13 cellular contexts compared by ENCODE assay signal in the genomic region with DNA sequence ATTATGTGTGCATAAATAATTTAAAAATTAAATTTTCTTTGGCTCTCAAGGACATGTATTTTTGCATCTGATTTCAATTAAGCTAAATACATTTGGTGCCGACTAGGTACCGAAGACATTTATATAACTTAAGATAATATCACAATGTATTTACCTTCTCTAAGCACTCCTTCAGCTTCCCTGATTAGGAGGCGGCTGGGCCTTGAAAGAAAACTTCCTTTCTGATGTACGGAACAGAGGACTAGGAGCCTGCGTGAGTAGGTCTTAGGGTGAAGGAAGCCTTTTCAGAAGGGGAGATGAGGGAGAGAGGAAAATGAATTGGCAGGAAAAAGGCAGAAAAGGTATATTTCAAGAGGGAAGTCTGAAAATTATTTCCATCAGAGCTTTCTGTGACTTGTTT. TPM values are rescaled to one million over a fixed set of nuclear protein-coding genes. Genes with fewer than 3 reads are reported as not detected.
A peak's percentile ranks its signal among the peaks of the same experiment; 100 is the strongest.
DNase-seq lines count a peak whose midpoint lies in the region; ATAC-seq and TF ChIP-seq lines count a peak whose summit lies in the region.
"Had no signal": no experiment of that assay in that cellular context is flagged by ENCODE, and none has a peak within 500 bp of the region (broad histone marks: within the 10 kb centered on the region; RNA-seq: fewer than 3 reads in every experiment).

No MANE protein-coding gene starts in this region.

- H3F3A ChIP-seq in OCI-LY1 (ENCODE audit: insufficient read depth, low read length), result peaks cover 3% of the 10 kb centered on the region; the same call in 1 of the 2 replicates

- no peak overlapping the region for H3K27ac Mint-ChIP-seq in MCF 10A (ENCODE audit: low read depth, unreplicated experiment)
- no peak overlapping the region for H3K27ac Mint-ChIP-seq in osteocyte (ENCODE audit: unreplicated experiment)
- H3K27ac Mint-ChIP-seq: activated naive CD4-positive, alpha-beta T cell treated with anti-CD3 and anti-CD28 coated beads, Interleukin-2, amount 50 U/mL, for 72 hours had no signal

- H4K20me1 ChIP-seq in OCI-LY1 (ENCODE audit: insufficient read depth, low read length), result no peaks in the 10 kb centered on the region
- H4K20me1 ChIP-seq: BLaER1 treated with 17β-estradiol and CSF1 and Interleukin-3, amounts not matched to agents 10 nM and 100 nM had no signal

- 0 out of 2 replicates have a peak overlapping the region, but pooled peaks have one; percentile 88 for H2AFZ ChIP-seq in OCI-LY1 (ENCODE audit: low read length)

- DNase-seq in breast epithelium (ENCODE audit: low spot score in 2 of 2) (no peak), MCF 10A (ENCODE audit: unreplicated experiment) (no peak), esophagus muscularis mucosa (ENCODE audit: extremely low spot score) (no peak), stomach (peak; percentile 47), activated gamma-delta T cell treated with Interleukin-2 at 50 U/mL for 16 hours (no peak), osteocyte (ENCODE audit: extremely low spot score, unreplicated experiment) (no peak)
- DNase-seq: NCI-H187 treated with DMSO at 0.1 percent for 48 hours had no signal

- TF ChIP-seq EP300 in esophagus muscularis mucosa (IDR thresholded peaks at IDR 0.05), result no peak
- TF ChIP-seq EP300 in stomach (IDR thresholded peaks at IDR 0.05), result no peak

- H3K4me3 ChIP-seq in breast epithelium, result no peak overlapping the region
- H3K4me3 ChIP-seq in OCI-LY1 (ENCODE audit: low read depth, low read length, poor library complexity, severe bottlenecking), result no peak overlapping the region
- no peak overlapping the region for H3K4me3 ChIP-seq in esophagus muscularis mucosa
- no peak overlapping the region for H3K4me3 ChIP-seq in stomach
- H3K4me3 ChIP-seq: A549; BLaER1 treated with 17β-estradiol and CSF1 and Interleukin-3, amounts not matched to agents 10 nM and 100 nM had no signal

- H3K9ac ChIP-seq in OCI-LY1 (ENCODE audit: low read length), result peak overlapping the region; percentile 65

- no peaks in the 10 kb centered on the region for H3K36me3 ChIP-seq in breast epithelium
- H3K36me3 ChIP-seq in OCI-LY1 (ENCODE audit: insufficient read depth, low read length), result no peaks in the 10 kb centered on the region
- no peaks in the 10 kb centered on the region for H3K36me3 ChIP-seq in esophagus muscularis mucosa
- H3K36me3 ChIP-seq in stomach, result no peaks in the 10 kb centered on the region
- H3K36me3 ChIP-seq: BLaER1 treated with 17β-estradiol and CSF1 and Interleukin-3, amounts not matched to agents 10 nM and 100 nM had no signal

- H3K9me3 Mint-ChIP-seq in MCF 10A (ENCODE audit: unreplicated experiment) (no peaks in the 10 kb centered on the region), osteocyte (ENCODE audit: unreplicated experiment) (no peaks in the 10 kb centered on the region)
- H3K9me3 Mint-ChIP-seq: activated naive CD4-positive, alpha-beta T cell treated with anti-CD3 and anti-CD28 coated beads, Interleukin-2, amount 50 U/mL, for 72 hours; neural crest cell had no signal

- no peaks in the 10 kb centered on the region for H3K9me3 ChIP-seq in breast epithelium
- no peaks in the 10 kb centered on the region for H3K9me3 ChIP-seq in OCI-LY1 (ENCODE audit: low read length)
- H3K9me3 ChIP-seq in esophagus muscularis mucosa, result no peaks in the 10 kb centered on the region
- H3K9me3 ChIP-seq in stomach, result no peaks in the 10 kb centered on the region
- H3K9me3 ChIP-seq: A549; BLaER1 treated with 17β-estradiol and CSF1 and Interleukin-3, amounts not matched to agents 10 nM and 100 nM had no signal

- POLR2A ChIA-PET in MCF 10A (lab: Yijun Ruan, JAX), result interaction anchor here (0.6 to 2.9 kb wide), 11 partner anchors 10 to 212 kb away, joined by 3 to 34 read pairs (median 4); partner anchors contain the start of genes BCL9L, DDX6 and PHLDB1

- 79% methylated on average over 5 of the region's 5 CpGs for WGBS in esophagus muscularis mucosa
- WGBS in stomach, 5 donors, result 31 to 60% (median 40%) methylated on average over 5 of the region's 5 CpGs

- intact Hi-C loops in breast epithelium (cut with DNase I; ENCODE audit: low total_unique reads), result no loop called here
- intact Hi-C loops in MCF 10A (cut with micrococcal nuclease), result no loop called here
- intact Hi-C loops in esophagus muscularis mucosa (cut with DNase I), result no loop called here
- intact Hi-C loops in stomach (cut with DNase I; ENCODE audit: low total_unique reads), result no loop called here

- H3K4me1 Mint-ChIP-seq in MCF 10A (ENCODE audit: insufficient read depth, unreplicated experiment) (peaks cover 13% of the 10 kb centered on the region), osteocyte (ENCODE audit: unreplicated experiment) (no peaks in the 10 kb centered on the region)
- H3K4me1 Mint-ChIP-seq: neural crest cell had no signal

- H3K79me2 ChIP-seq in OCI-LY1 (ENCODE audit: insufficient read depth, low read length), result no peaks in the 10 kb centered on the region

- no peak for ATAC-seq in HG03460 (IDR thresholded peaks at IDR 0.05; ENCODE audit: unreplicated experiment)
- ATAC-seq: A549 had no signal

- no peak for TF ChIP-seq CTCF in breast epithelium (IDR thresholded peaks at IDR 0.05)
- no peak for TF ChIP-seq CTCF in MCF 10A (IDR thresholded peaks at IDR 0.05; ENCODE audit: unreplicated experiment)
- no peak for TF ChIP-seq CTCF in OCI-LY1 (IDR thresholded peaks at IDR 0.05; ENCODE audit: low read length)
- TF ChIP-seq CTCF in esophagus muscularis mucosa (IDR thresholded peaks at IDR 0.05), result no peak
- no peak for TF ChIP-seq CTCF in stomach (IDR thresholded peaks at IDR 0.05)
- no peak for TF ChIP-seq CTCF in osteocyte (IDR thresholded peaks at IDR 0.05)

- H3K4me2 ChIP-seq in OCI-LY1 (ENCODE audit: low read length), result peak overlapping the region; percentile 67
- H3K4me2 ChIP-seq: A549 had no signal

- CTCF ChIA-PET in MCF 10A (lab: Yijun Ruan, JAX), result interaction anchor here (0.5 to 1.6 kb wide), 6 partner anchors 12 to 130 kb away, joined by 3 to 4 read pairs (median 3); no protein-coding TSS in a partner anchor

- H3K36me3 Mint-ChIP-seq in MCF 10A (ENCODE audit: insufficient read depth, unreplicated experiment) (no peaks in the 10 kb centered on the region), osteocyte (ENCODE audit: unreplicated experiment) (no peaks in the 10 kb centered on the region)
- H3K36me3 Mint-ChIP-seq: activated naive CD4-positive, alpha-beta T cell treated with anti-CD3 and anti-CD28 coated beads, Interleukin-2, amount 50 U/mL, for 72 hours had no signal

- BruUV-seq in MCF 10A (replicated peaks; lab: Mats Ljungman, UMichigan), result no TSS peak

- H3K9me2 ChIP-seq in OCI-LY1 (ENCODE audit: low read depth, low read length), result no peaks in the 10 kb centered on the region

- H3K27me3 Mint-ChIP-seq in MCF 10A (ENCODE audit: insufficient read depth, unreplicated experiment), result no peaks in the 10 kb centered on the region
- H3K27me3 Mint-ChIP-seq in osteocyte (ENCODE audit: unreplicated experiment), result peaks cover 5% of the 10 kb centered on the region

- no peaks in the 10 kb centered on the region for H3K27me3 ChIP-seq in breast epithelium
- H3K27me3 ChIP-seq in OCI-LY1 (ENCODE audit: insufficient read depth, low read length), result no peaks in the 10 kb centered on the region
- H3K27me3 ChIP-seq in esophagus muscularis mucosa, result no peaks in the 10 kb centered on the region
- H3K27me3 ChIP-seq in stomach, result no peaks in the 10 kb centered on the region
- H3K27me3 ChIP-seq: BLaER1 treated with 17β-estradiol and CSF1 and Interleukin-3, amounts not matched to agents 10 nM and 100 nM had no signal

- TF ChIP-seq POLR2A in breast epithelium (IDR thresholded peaks at IDR 0.05) (no peak), esophagus muscularis mucosa (IDR thresholded peaks at IDR 0.05; ENCODE audit: low read depth) (no peak), stomach (IDR thresholded peaks at IDR 0.05) (no peak)

- peak overlapping the region; percentile 56 to 78 for H3K27ac ChIP-seq in breast epithelium
- peak overlapping the region; percentile 99 for H3K27ac ChIP-seq in OCI-LY1 (ENCODE audit: low read depth, low read length, poor library complexity, severe bottlenecking)
- H3K27ac ChIP-seq in esophagus muscularis mucosa (replicated peaks in 1 of 4), result peak overlapping the region; percentile 77 to 85 (median 79)
- H3K27ac ChIP-seq in stomach, result peak overlapping the region; percentile 48 to 81 (median 67)
- H3K27ac ChIP-seq: A549; BLaER1 treated with 17β-estradiol and CSF1 and Interleukin-3, amounts not matched to agents 10 nM and 100 nM had no signal

- H3K4me1 ChIP-seq in breast epithelium, result no peaks in the 10 kb centered on the region
- peaks cover 52% of the 10 kb centered on the region for H3K4me1 ChIP-seq in OCI-LY1 (ENCODE audit: insufficient read depth, low read length, severe bottlenecking)
- H3K4me1 ChIP-seq in esophagus muscularis mucosa, result peaks cover 4 to 22% (median 19%) of the 10 kb centered on the region in 4 donors
- peaks cover 11 to 27% (median 16%) of the 10 kb centered on the region in 4 donors for H3K4me1 ChIP-seq in stomach
- H3K4me1 ChIP-seq: A549 had no signal

- H3K4me3 Mint-ChIP-seq in MCF 10A (ENCODE audit: unreplicated experiment) (no peak overlapping the region), osteocyte (ENCODE audit: unreplicated experiment) (no peak overlapping the region)
- H3K4me3 Mint-ChIP-seq: neural crest cell had no signal

RNA-seq across cellular contexts. Expression of gene DDX6, which starts 28.7 kb away (rescaled TPM):
- total RNA-seq in breast epithelium (100 to 1,000 TPM in 2 of 3 donors, 10 to 100 TPM in 1; 82.6 to 136 (median 125) TPM), MCF 10A (2022) (111 and 143 TPM in 2 replicates), esophagus muscularis mucosa (100 to 1,000 TPM in 3 of 4 donors, 10 to 100 TPM in 1; 92.9 to 113 (median 105) TPM), stomach (100 to 1,000 TPM in 2 of 5 donors, 10 to 100 TPM in 3; 21.6 to 203 (median 99.3) TPM), osteocyte (148 and 157 TPM in 2 replicates)
- 10 to 100 TPM; 17.1 to 21.2 (median 18.4) TPM for polyA plus RNA-seq in stomach
